ENCODE assay signal across 9 cellular contexts in the genomic region with DNA sequence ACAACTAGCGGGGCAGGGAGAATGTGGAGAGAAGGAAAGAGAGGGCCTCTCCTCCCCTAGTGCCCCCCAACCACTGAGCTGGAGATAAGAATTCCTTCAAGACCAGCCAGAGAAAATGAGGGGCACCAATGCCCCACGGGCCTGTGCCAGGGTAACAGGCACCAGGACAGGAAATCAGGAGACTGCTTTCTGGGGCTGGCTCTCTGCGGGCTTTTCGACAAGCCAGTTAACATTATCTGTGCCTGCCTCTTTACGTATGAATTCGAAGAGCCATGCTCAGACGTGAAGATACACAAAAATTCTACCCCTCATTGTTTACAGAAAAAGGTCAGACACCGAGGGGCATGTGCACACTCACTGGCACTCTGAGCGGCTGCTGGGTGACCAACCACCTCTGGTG. TPM values are rescaled to one million over a fixed set of nuclear protein-coding genes. Genes with fewer than 3 reads are reported as not detected.
DNase-seq lines count a peak whose midpoint lies in the region; ATAC-seq, FAIRE-seq and TF ChIP-seq lines count a peak whose summit lies in the region.
"Had no signal": no experiment of that assay in that cellular context is flagged by ENCODE, and none has a peak within 500 bp of the region (broad histone marks: within the 10 kb centered on the region; RNA-seq: fewer than 3 reads in every experiment).

No MANE protein-coding gene starts in this region.

- no peak overlapping the region for H4K5ac ChIP-seq in H1 (ENCODE audit: insufficient read length, low read depth, low read length)

- TF ChIP-seq CTCF in RWPE2 (IDR thresholded peaks at IDR 0.05; ENCODE audit: poor library complexity, severe bottlenecking) (no peak), H1 (IDR thresholded peaks at IDR 0.05; ENCODE audit: control extremely low read depth in 1 of 3, insufficient read depth in 1 of 3, low read depth in 1 of 3, low read length in 3 of 3) (no peak), pancreas (IDR thresholded peaks at IDR 0.05) (no peak)

- CTCF ChIA-PET in H1 (lab: Charles Lee; ENCODE audit: partially characterized antibody), result interaction anchor here (0.5 to 6.0 kb wide), 10 partner anchors 8 to 92 kb away, joined by 3 to 33 read pairs (median 6); no protein-coding TSS in a partner anchor

- H3K23me2 ChIP-seq in H1 (ENCODE audit: low read depth, low read length), result no peaks in the 10 kb centered on the region

- peaks cover 41 to 98% (median 78%) of the 10 kb centered on the region in 4 donors for H3K4me1 Mint-ChIP-seq in CD4-positive, CD25-positive, alpha-beta regulatory T cell

- no peak overlapping the region for H2BK15ac ChIP-seq in H1 (ENCODE audit: low read length)

- TF ChIP-seq RAD21 in H1 (IDR thresholded peaks at IDR 0.05 in 1 of 2, conservative IDR thresholded peaks at IDR 0.05 in 1 of 2; ENCODE audit: low read depth in 2 of 2, low read length in 2 of 2), result no peak

- H3K79me1 ChIP-seq in H1 (ENCODE audit: low read depth, low read length), result peaks cover 4% of the 10 kb centered on the region

- peak overlapping the region; percentile 28 for H3K4me3 ChIP-seq in CD4-positive, CD25-positive, alpha-beta regulatory T cell (ENCODE audit: low read depth, low read length)
- no peak overlapping the region for H3K4me3 ChIP-seq in RWPE2 (ENCODE audit: severe bottlenecking)
- no peak overlapping the region for H3K4me3 ChIP-seq in H1 (ENCODE audit: extremely low read depth in 1 of 4, insufficient read depth in 2 of 4, low read depth in 3 of 4, low read length in 4 of 4)
- H3K4me3 ChIP-seq in pancreas, result no peak overlapping the region

- no peak overlapping the region for H2BK120ac ChIP-seq in H1 (replicated peaks; ENCODE audit: low read depth, low read length)

- H3K4me2 ChIP-seq in H1 (ENCODE audit: insufficient read depth in 1 of 2, low read depth in 2 of 2, low read length in 2 of 2), result no peak overlapping the region

- peak overlapping the region; percentile 94 to 100 (median 99) for H3K27ac Mint-ChIP-seq in CD4-positive, CD25-positive, alpha-beta regulatory T cell

- 93% methylated on average over 8 of the region's 9 CpGs; no CpG with 5 or more reads in 1 of the 2 experiments for WGBS in H1 (ENCODE audit: extremely low coverage in 1 of 2, insufficient coverage in 1 of 2, insufficient read length in 1 of 2, insufficient replicate concordance in 2 of 2, low coverage in 1 of 2, low lambda C conversion rate in 2 of 2, missing lambda C conversion rate in 1 of 2), 2 experiments
- WGBS in pancreas, 2 donors, result 37 to 43% methylated on average over 9 of the region's 9 CpGs

- H3K23ac ChIP-seq in H1 (ENCODE audit: insufficient read length), result no peak overlapping the region

- no peak for ATAC-seq in CD4-positive, CD25-positive, alpha-beta regulatory T cell (ENCODE audit: low read depth in 2 of 2)
- ATAC-seq in RWPE2 (ENCODE audit: low read depth), result no peak
- ATAC-seq in pancreas, result no peak
- ATAC-seq in GM18517 (IDR thresholded peaks at IDR 0.05; ENCODE audit: unreplicated experiment), result no peak
- ATAC-seq in HG02678 (IDR thresholded peaks at IDR 0.05; ENCODE audit: unreplicated experiment), result no peak

- FAIRE-seq in H1 (lab: Jason Lieb, UNC), result no peak
- no peak for FAIRE-seq in pancreas (lab: Jason Lieb, UNC)

- H2BK12ac ChIP-seq in H1 (ENCODE audit: low read depth, low read length), result no peak overlapping the region; the same call in 1 of the 2 replicates

- H3K9me3 Mint-ChIP-seq in CD4-positive, CD25-positive, alpha-beta regulatory T cell, result no peaks in the 10 kb centered on the region

- H3K36me3 ChIP-seq in CD4-positive, CD25-positive, alpha-beta regulatory T cell (ENCODE audit: control insufficient read depth, insufficient read depth, low read length), result peaks cover 70% of the 10 kb centered on the region
- H3K36me3 ChIP-seq in RWPE2 (ENCODE audit: low read depth), result peaks cover 91% of the 10 kb centered on the region
- H3K36me3 ChIP-seq in H1 (ENCODE audit: control insufficient read depth in 2 of 4, insufficient read depth in 4 of 4, low read length in 3 of 4), result peaks cover 8 to 34% (median 26%) of the 10 kb centered on the region in 4 experiments
- peaks cover 2 to 50% (median 13%) of the 10 kb centered on the region in 3 donors for H3K36me3 ChIP-seq in pancreas

- H3K18ac ChIP-seq in H1 (ENCODE audit: extremely low read depth, low read length), result no peak overlapping the region

- intact Hi-C loops in pancreas (cut with DNase I), result loop anchor here in 2 of 3 donors (10.0 kb wide), 1 partner anchor 49 kb away; a partner anchor contains a TSS

- no peak overlapping the region for H2AK5ac ChIP-seq in H1 (ENCODE audit: low read depth, low read length)

- H2AFZ ChIP-seq in H1 (ENCODE audit: low read length), result no peak overlapping the region

- no peaks in the 10 kb centered on the region for H3K9me3 ChIP-seq in CD4-positive, CD25-positive, alpha-beta regulatory T cell (ENCODE audit: control insufficient read depth in 2 of 2, low read length in 2 of 2)
- H3K9me3 ChIP-seq in RWPE2 (ENCODE audit: severe bottlenecking) (no peaks in the 10 kb centered on the region), H1 (ENCODE audit: insufficient read depth in 2 of 2, low read depth in 1 of 2, low read length in 1 of 2) (no peaks in the 10 kb centered on the region), pancreas (no peaks in the 10 kb centered on the region)

- no peak overlapping the region for H3K14ac ChIP-seq in H1 (ENCODE audit: insufficient read length)

- peaks cover 47% of the 10 kb centered on the region for H3K36me3 Mint-ChIP-seq in CD4-positive, CD25-positive, alpha-beta regulatory T cell

- no peak overlapping the region for H3K4ac ChIP-seq in H1 (replicated peaks; ENCODE audit: insufficient read length, low read depth, low read length)

- no peak overlapping the region for H2BK5ac ChIP-seq in H1 (ENCODE audit: low read depth, low read length)

- H3K27ac ChIP-seq in CD4-positive, CD25-positive, alpha-beta regulatory T cell (ENCODE audit: insufficient read depth, low read length, poor library complexity, severe bottlenecking), result peak overlapping the region; percentile 93
- H3K27ac ChIP-seq in RWPE2 (ENCODE audit: poor library complexity, severe bottlenecking) (peak overlapping the region; percentile 100), H1 (ENCODE audit: low read depth, low read length) (peak overlapping the region; percentile 31), pancreas (peak overlapping the region; percentile 63 to 92 (median 83))

- H3K4me3 Mint-ChIP-seq in CD4-positive, CD25-positive, alpha-beta regulatory T cell, result peak overlapping the region; percentile 82 to 92 (median 89)

- POLR2A ChIA-PET in H1 (lab: Charles Lee; ENCODE audit: partially characterized antibody), result interaction anchor here (0.6 to 1.8 kb wide), 5 partner anchors 10 to 75 kb away, joined by 3 to 4 read pairs (median 3); no protein-coding TSS in a partner anchor

- no peak overlapping the region for H4K8ac ChIP-seq in H1 (ENCODE audit: extremely low read depth, insufficient read depth, low read length)

- DNase-seq in CD4-positive, CD25-positive, alpha-beta regulatory T cell, result peak in 1 of 3 donors; percentile 54
- DNase-seq in RWPE2 (ENCODE audit: low spot score), result no peak
- DNase-seq in H1 (ENCODE audit: low read depth in 1 of 2, low spot score in 2 of 2), result no peak
- no peak for DNase-seq in pancreas
- no peak for DNase-seq in ureter (ENCODE audit: low spot score)
- DNase-seq in amniotic stem cell (lab: John Stamatoyannopoulos, UW), result no peak
- DNase-seq: NCI-H1092 had no signal

- no peak overlapping the region for H4K91ac ChIP-seq in H1 (replicated peaks; ENCODE audit: insufficient read length, low read length)

- no peak for TF ChIP-seq EP300 in H1 (IDR thresholded peaks at IDR 0.05; ENCODE audit: borderline replicate concordance in 1 of 2, low read depth in 2 of 2, low read length in 2 of 2)

- H4K20me1 ChIP-seq in H1 (replicated peaks in 1 of 2; ENCODE audit: control insufficient read depth in 1 of 2, insufficient read depth in 2 of 2, low read length in 2 of 2), result peaks cover 7 to 28% of the 10 kb centered on the region in 2 experiments

- no peak overlapping the region for H2BK20ac ChIP-seq in H1 (ENCODE audit: low read length)

- peaks cover 93% of the 10 kb centered on the region for H3K4me1 ChIP-seq in CD4-positive, CD25-positive, alpha-beta regulatory T cell (ENCODE audit: control insufficient read depth, insufficient read depth, low read length, poor library complexity, severe bottlenecking)
- H3K4me1 ChIP-seq in RWPE2 (ENCODE audit: insufficient read depth, poor library complexity, severe bottlenecking) (peaks cover 89% of the 10 kb centered on the region), H1 (replicated peaks in 1 of 4; ENCODE audit: control insufficient read depth in 3 of 4, insufficient read depth in 4 of 4, low read length in 3 of 4) (peaks cover 4 to 37% (median 19%) of the 10 kb centered on the region in 4 experiments), pancreas (peaks cover 63 to 77% (median 68%) of the 10 kb centered on the region in 3 donors)

- H3K27me3 ChIP-seq in CD4-positive, CD25-positive, alpha-beta regulatory T cell (ENCODE audit: control insufficient read depth, insufficient read depth, low read length), result no peaks in the 10 kb centered on the region
- H3K27me3 ChIP-seq in RWPE2 (ENCODE audit: insufficient read depth, poor library complexity, severe bottlenecking), result no peaks in the 10 kb centered on the region
- H3K27me3 ChIP-seq in H1 (replicated peaks in 1 of 4; ENCODE audit: control insufficient read depth in 3 of 4, extremely low read depth in 1 of 4, insufficient read depth in 3 of 4, low read length in 3 of 4), result no peaks in the 10 kb centered on the region
- H3K27me3 ChIP-seq in pancreas, result no peaks in the 10 kb centered on the region

- H3K79me2 ChIP-seq in H1 (ENCODE audit: control insufficient read depth in 1 of 2, insufficient read depth in 2 of 2, low read length in 2 of 2), result peaks cover 0 to 86% of the 10 kb centered on the region in 2 experiments; a peak in 2 of 4 replicates

- H3K27me3 Mint-ChIP-seq in CD4-positive, CD25-positive, alpha-beta regulatory T cell, result peaks cover 5% of the 10 kb centered on the region

- no peak overlapping the region; a peak in 1 of 7 replicates for H3K9ac ChIP-seq in H1 (replicated peaks in 1 of 4; ENCODE audit: extremely low read depth in 1 of 4, low read depth in 3 of 4, low read length in 3 of 4)

- H3K56ac ChIP-seq in H1 (replicated peaks; ENCODE audit: insufficient read length, low read depth, low read length), result no peak overlapping the region

- no peak for TF ChIP-seq POLR2A in H1 (IDR thresholded peaks at IDR 0.05; ENCODE audit: control extremely low read depth in 1 of 2, low read depth in 2 of 2, low read length in 2 of 2)

RNA-seq across cellular contexts. Expression of a gene that starts 52.1 kb away (rescaled TPM):
- total RNA-seq in CD4-positive, CD25-positive, alpha-beta regulatory T cell, result 1,341 TPM
- 10 to 100 TPM; 80.0 to 98.9 (median 93.4) TPM for polyA plus RNA-seq in CD4-positive, CD25-positive, alpha-beta regulatory T cell
- total RNA-seq in H1 (2021; fragmentation: NEBNext Ultra II Directional; extraction: Animal tissue kit (Norgen Biotek cat#: 25700)), result 295 and 322 TPM in 2 replicates
- polyA plus RNA-seq in H1 (2011; rRNA removed) (24.9 and 37.2 TPM in 2 replicates), pancreas (100 to 1,000 TPM in 1 of 2 donors, 10 to 100 TPM in 1; 80.9 to 152 TPM)
- 53.6 TPM for polyA plus RNA-seq in H1 (2011; cell fraction: cytosol; rRNA removed)
- 110 TPM for polyA plus RNA-seq in H1 (2011; cell fraction: nucleus; rRNA removed)
- polyA plus RNA-seq in H1 (2012, experiment 1 of 2), result 140 to 212 TPM (median 199 TPM) in 4 replicates
- polyA plus RNA-seq in H1 (2012, experiment 2 of 2), result 59.9 TPM
- 89.1 TPM for polyA plus RNA-seq in H1 (2013, experiment 1 of 2)
- 76.1 TPM for polyA plus RNA-seq in H1 (2013, experiment 2 of 2)
- polyA minus RNA-seq in H1 (2011; rRNA and poly(A)+ RNA removed), result 273 and 366 TPM in 2 replicates
- 92.9 TPM for polyA minus RNA-seq in H1 (2011; cell fraction: cytosol; rRNA and poly(A)+ RNA removed)
- 95.2 TPM for polyA minus RNA-seq in H1 (2011; cell fraction: nucleus; rRNA and poly(A)+ RNA removed)
- total RNA-seq in pancreas (100 to 1,000 TPM; 259 to 554 (median 412) TPM), ureter (810 TPM)

Comparison
In these comparisons a context has a peak if more than half of its experiments do, and no peak if none do; other contexts are left out.
1. H3K27ac ChIP-seq: peak in every context shown above with its lines; median percentile 100 in RWPE2; 93 in CD4-positive, CD25-positive, alpha-beta regulatory T cell; 83 in pancreas; 31 in H1.